30 cellular contexts compared by ENCODE assay signal in genomic region chr3:26061947-26062346, GRCh38.
"Had no signal": no experiment of that assay in that cellular context is flagged by ENCODE, and none has a peak within 500 bp of the region (broad histone marks: within the 10 kb centered on the region; RNA-seq: fewer than 3 reads in every experiment).

No MANE protein-coding gene starts in this region.

- H3K4me3 Mint-ChIP-seq: activated B cell treated with CpG ODN at 0.5 μM for 24 hours; activated CD8-positive, alpha-beta T cell treated with anti-CD3 and anti-CD28 coated beads for 36 hours; activated naive CD8-positive, alpha-beta T cell; activated T-cell treated with anti-CD3 and anti-CD28 coated beads, Interleukin-2, amount 50 U/mL, for 4 hours; activated T-helper 17 cell treated with anti-CD3 and anti-CD28 coated beads, Interleukin-2, amount 50 U/mL, for 72 hours; effector memory CD8-positive, alpha-beta T cell; T-cell; T-helper 1 cell treated with Interleukin-12 subunit alpha and Interleukin-12 subunit beta and Interleukin-4 antibody, amounts not matched to agents 30 μg/mL and 1 μg/mL, for 36 hours; T-helper 2 cell treated with Interferon-gamma antibody and Interleukin-4, amounts not matched to agents 5 μg/mL and 100 μg/mL, for 36 hours had no signal

- H3K27ac Mint-ChIP-seq: activated B cell treated with CpG ODN at 0.5 μM for 24 hours; activated CD8-positive, alpha-beta T cell treated with anti-CD3 and anti-CD28 coated beads for 36 hours; activated naive CD8-positive, alpha-beta T cell; activated T-helper 17 cell treated with anti-CD3 and anti-CD28 coated beads, Interleukin-2, amount 50 U/mL, for 72 hours; effector memory CD8-positive, alpha-beta T cell; T-cell; T-helper 1 cell treated with Interleukin-12 subunit alpha and Interleukin-12 subunit beta and Interleukin-4 antibody, amounts not matched to agents 30 μg/mL and 1 μg/mL, for 36 hours; T-helper 2 cell treated with Interferon-gamma antibody and Interleukin-4, amounts not matched to agents 5 μg/mL and 100 μg/mL, for 36 hours had no signal

- H3K9me3 Mint-ChIP-seq: activated B cell treated with CpG ODN at 0.5 μM for 24 hours; activated CD8-positive, alpha-beta T cell treated with anti-CD3 and anti-CD28 coated beads for 36 hours; activated T-cell treated with anti-CD3 and anti-CD28 coated beads, Interleukin-2, amount 50 U/mL, for 4 hours; activated T-helper 17 cell treated with anti-CD3 and anti-CD28 coated beads, Interleukin-2, amount 50 U/mL, for 72 hours; T-helper 1 cell treated with Interleukin-12 subunit alpha and Interleukin-12 subunit beta and Interleukin-4 antibody, amounts not matched to agents 30 μg/mL and 1 μg/mL, for 36 hours had no signal

- ATAC-seq: activated CD4-positive, CD25-positive, alpha-beta regulatory T cell treated with anti-CD3 and anti-CD28 coated beads, Interleukin-2, amount 50 U/mL, for 24 hours; activated CD8-positive, alpha-beta T cell treated with anti-CD3 and anti-CD28 coated beads for 36 hours; activated T-cell treated with anti-CD3 and anti-CD28 coated beads, Interleukin-2, amount 50 U/mL, for 4 hours; activated T-helper 17 cell treated with anti-CD3 and anti-CD28 coated beads, Interleukin-2, amount 50 U/mL, for 72 hours; body of pancreas; effector memory CD8-positive, alpha-beta T cell; esophagus mucosa; heart left ventricle; T-cell had no signal

- H3K36me3 Mint-ChIP-seq: activated naive CD8-positive, alpha-beta T cell; T-cell had no signal

- H3K4me1 Mint-ChIP-seq: activated B cell treated with CpG ODN at 0.5 μM for 24 hours; activated T-helper 17 cell treated with anti-CD3 and anti-CD28 coated beads, Interleukin-2, amount 50 U/mL, for 72 hours; T-cell had no signal

- DNase-seq: activated B cell treated with CpG ODN at 0.5 μM for 24 hours; activated CD4-positive, alpha-beta T cell treated with anti-CD3 and anti-CD28 coated beads for 48 hours; activated CD4-positive, alpha-beta T cell treated with anti-CD3 and anti-CD28 coated beads, Interleukin-2, amount 50 U/mL, for 1 hour; activated CD4-positive, alpha-beta T cell treated with anti-CD3 and anti-CD28 coated beads, Interleukin-2, amount 50 U/mL, for 48 hours; activated CD8-positive, alpha-beta memory T cell treated with anti-CD3 and anti-CD28 coated beads for 24 hours; activated CD8-positive, alpha-beta T cell treated with anti-CD3 and anti-CD28 coated beads for 36 hours; activated effector memory CD4-positive, alpha-beta T cell treated with Interleukin-2 at 50 U/mL for 16 hours; activated gamma-delta T cell treated with Interleukin-2 at 50 U/mL for 16 hours; activated naive CD4-positive, alpha-beta T cell treated with anti-CD3 and anti-CD28 coated beads, Interleukin-2, amount 50 U/mL, for 16 hours; activated naive CD4-positive, alpha-beta T cell treated with Interleukin-2 at 50 U/mL for 16 hours; activated T-cell treated with anti-CD3 and anti-CD28 coated beads, Interleukin-2, amount 50 U/mL, for 4 hours; amniotic stem cell; anterior cingulate cortex; body of pancreas; caudate nucleus; cortex of kidney; dermis blood vessel endothelial cell; effector CD4-positive, alpha-beta T cell; effector memory CD8-positive, alpha-beta T cell; foreskin fibroblast; heart left ventricle; T-cell; T1000; WERI-Rb-1 had no signal

- H3K27me3 Mint-ChIP-seq: activated B cell treated with CpG ODN at 0.5 μM for 24 hours; activated CD8-positive, alpha-beta T cell treated with anti-CD3 and anti-CD28 coated beads for 36 hours; activated naive CD8-positive, alpha-beta T cell; effector memory CD8-positive, alpha-beta T cell had no signal
